28 cellular contexts compared by ENCODE assay signal in the genomic region with DNA sequence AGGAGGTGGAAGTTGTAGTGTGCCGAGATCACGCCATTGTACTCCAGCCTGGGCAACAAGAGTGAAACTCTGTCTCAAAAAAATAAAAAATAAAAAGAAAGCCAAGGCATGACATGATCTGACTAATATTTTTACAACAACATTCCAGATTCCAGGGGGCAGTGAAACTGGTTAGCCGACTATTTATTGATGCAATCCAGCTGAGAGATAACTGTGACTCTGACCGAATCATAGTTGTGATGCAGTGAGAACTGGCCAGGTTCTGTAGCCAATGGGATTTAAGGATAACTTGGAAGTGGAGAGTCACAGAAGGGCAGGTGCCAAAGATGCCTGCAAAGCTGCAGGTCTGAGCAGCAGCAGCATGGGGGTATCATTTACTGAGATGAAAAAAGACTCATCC.
DNase-seq lines count a peak whose midpoint lies in the region; ATAC-seq and TF ChIP-seq lines count a peak whose summit lies in the region.
"Had no signal": no experiment of that assay in that cellular context is flagged by ENCODE, and none has a peak within 500 bp of the region (broad histone marks: within the 10 kb centered on the region; RNA-seq: fewer than 3 reads in every experiment).

No MANE protein-coding gene starts in this region.

- H3K4me2 ChIP-seq in PC-3 (ENCODE audit: low read length) (no peak overlapping the region), MM.1S (ENCODE audit: low read depth, low read length) (no peak overlapping the region)
- H3K4me2 ChIP-seq: PC-9 had no signal

- intact Hi-C loops in PC-3 (cut with micrococcal nuclease): no loop called here

- H3F3A ChIP-seq in PC-3 (ENCODE audit: low read length, unreplicated experiment) (no peaks in the 10 kb centered on the region), MM.1S (ENCODE audit: insufficient read depth, low read length) (no peaks in the 10 kb centered on the region)

- BruUV-seq in PC-3 (replicated peaks; lab: Mats Ljungman, UMichigan): no TSS peak

- H3K27me3 ChIP-seq in PC-3 (ENCODE audit: low read length) (no peaks in the 10 kb centered on the region), MM.1S (replicated peaks; ENCODE audit: insufficient read depth, low read length) (no peaks in the 10 kb centered on the region)
- H3K27me3 ChIP-seq: right atrium auricular region, SJSA1, vagina had no signal

- H2AFZ ChIP-seq in PC-3 (ENCODE audit: low read length) (no peak overlapping the region), MM.1S (ENCODE audit: low read length) (no peak overlapping the region)
- H2AFZ ChIP-seq: PC-9 had no signal

- H3K9me3 ChIP-seq in PC-3 (ENCODE audit: low read length) (peaks cover 12% of the 10 kb centered on the region; the same call in 1 of the 2 replicates), MM.1S (replicated peaks; ENCODE audit: insufficient read depth, low read length) (no peaks in the 10 kb centered on the region)
- H3K9me3 ChIP-seq: right atrium auricular region, SJSA1, vagina had no signal

- no peak overlapping the region for H3K27ac ChIP-seq in PC-3 (ENCODE audit: low read length)
- H3K27ac ChIP-seq in MM.1S (ENCODE audit: low read length): no peak overlapping the region
- H3K27ac ChIP-seq: PC-9, right atrium auricular region, SJSA1, vagina, WERI-Rb-1 had no signal

- H3K36me3 ChIP-seq in PC-3 (ENCODE audit: low read depth, low read length) (no peaks in the 10 kb centered on the region), MM.1S (replicated peaks; ENCODE audit: insufficient read depth, low read length) (no peaks in the 10 kb centered on the region)
- H3K36me3 ChIP-seq: right atrium auricular region, SJSA1, vagina, WERI-Rb-1 had no signal

- peak; percentile 59 for DNase-seq in AG10803 (ENCODE audit: low read depth)
- DNase-seq in PC-3: peak; percentile 24
- DNase-seq in epithelial cell of proximal tubule (ENCODE audit: low read depth): peak; percentile 3
- peak; percentile 53 for DNase-seq in kidney tubule cell (ENCODE audit: low spot score)
- DNase-seq in stimulated activated naive CD4-positive, alpha-beta T cell treated with Interleukin-2 at 50 U/mL for 16 hours (lab: John Stamatoyannopoulos, UW): no peak
- DNase-seq in MM.1S: no peak
- no peak for DNase-seq in COLO668 (lab: John Stamatoyannopoulos, UW; ENCODE audit: unreplicated experiment)
- DNase-seq in C1 segment of cervical spinal cord (lab: John Stamatoyannopoulos, UW): no peak
- DNase-seq: activated CD4-positive, alpha-beta T cell treated with anti-CD3 and anti-CD28 coated beads, Interleukin-2, amount 50 U/mL, for 4 hours; activated naive CD4-positive, alpha-beta T cell; amniotic stem cell; CD4-positive, CD25-positive, alpha-beta regulatory T cell; DMS153; effector memory CD4-positive, alpha-beta T cell; GF-D8; islet precursor cell; naive B cell; NCI-H1105; NCI-H2029 treated with DMSO at 0.1 percent for 48 hours; NCI-H345; PC-9; stimulated activated CD4-positive, alpha-beta T cell treated with anti-CD3 and anti-CD28 coated beads, Interleukin-15, amount 100 ng/mL, for 24 hours; T-helper 17 cell; WERI-Rb-1 had no signal

- H4K20me1 ChIP-seq in PC-3 (ENCODE audit: low read length) (no peaks in the 10 kb centered on the region), MM.1S (ENCODE audit: insufficient read depth, low read length) (no peaks in the 10 kb centered on the region)

- no peak overlapping the region for H3K4me3 ChIP-seq in AG10803 (ENCODE audit: low read length)
- no peak overlapping the region for H3K4me3 ChIP-seq in PC-3 (ENCODE audit: low read length)
- H3K4me3 ChIP-seq in epithelial cell of proximal tubule (ENCODE audit: low read depth, low read length): no peak overlapping the region
- H3K4me3 ChIP-seq in MM.1S (ENCODE audit: low read length): no peak overlapping the region
- H3K4me3 ChIP-seq: PC-9, right atrium auricular region, SJSA1, vagina had no signal

- CTCF ChIA-PET in PC-3 (lab: Charles Lee): no interaction called here

- POLR2A ChIA-PET in PC-3 (lab: Charles Lee; ENCODE audit: unreplicated experiment): no interaction called here

- H3K4me1 ChIP-seq in PC-3 (ENCODE audit: insufficient read depth, low read length) (no peaks in the 10 kb centered on the region), MM.1S (ENCODE audit: low read length) (no peaks in the 10 kb centered on the region)
- H3K4me1 ChIP-seq: right atrium auricular region, SJSA1, vagina had no signal

- no peak overlapping the region for H3K9ac ChIP-seq in PC-3 (ENCODE audit: low read length)
- H3K9ac ChIP-seq in MM.1S (ENCODE audit: low read length): no peak overlapping the region

- ATAC-seq in PC-3: no peak
- ATAC-seq: HCT116, T-helper 17 cell had no signal

- TF ChIP-seq CTCF in AG10803 (conservative IDR thresholded peaks at IDR 0.05; ENCODE audit: low read length): 0 out of 2 replicates have a peak, but pooled peaks have one; percentile 12
- no peak for TF ChIP-seq CTCF in PC-3 (conservative IDR thresholded peaks at IDR 0.05; ENCODE audit: low read depth, low read length)
- TF ChIP-seq CTCF in epithelial cell of proximal tubule (conservative IDR thresholded peaks at IDR 0.05; ENCODE audit: low read depth, low read length): no peak
- no peak for TF ChIP-seq CTCF in MM.1S (IDR thresholded peaks at IDR 0.05; ENCODE audit: low read length)

- H3K9me2 ChIP-seq in PC-3 (replicated peaks; ENCODE audit: low read length) (no peaks in the 10 kb centered on the region), MM.1S (replicated peaks; ENCODE audit: insufficient read depth, low read length) (no peaks in the 10 kb centered on the region)

- no peaks in the 10 kb centered on the region for H3K79me2 ChIP-seq in PC-3 (ENCODE audit: low read length)
- H3K79me2 ChIP-seq in MM.1S (ENCODE audit: low read length): no peaks in the 10 kb centered on the region

Comparison
In these comparisons a context has a peak if more than half of its experiments do, and no peak if none do; other contexts are left out.
1. DNase-seq: peak in AG10803 (single experiment), PC-3 (single experiment), epithelial cell of proximal tubule (single experiment) and kidney tubule cell (single experiment); none in stimulated activated naive CD4-positive, alpha-beta T cell treated with Interleukin-2 at 50 U/mL for 16 hours (single experiment), MM.1S (single experiment), COLO668 (single experiment) and C1 segment of cervical spinal cord (0 of 14).